8 cellular contexts compared by ENCODE assay signal in genomic region chr2:15560404-15560987, GRCh38. TPM values are rescaled to one million over a fixed set of nuclear protein-coding genes. Genes with fewer than 3 reads are reported as not detected.
DNase-seq lines count a peak whose midpoint lies in the region; ATAC-seq and TF ChIP-seq lines count a peak whose summit lies in the region.

No MANE protein-coding gene starts in this region.

- H3K9me3 ChIP-seq in neural progenitor cell (ENCODE audit: low read depth) = no peaks in the 10 kb centered on the region

- peak overlapping the region; percentile 100 for H3K4me3 Mint-ChIP-seq in neural progenitor cell

- H3K79me2 ChIP-seq in neural progenitor cell (ENCODE audit: low read depth) = peaks cover 34% of the 10 kb centered on the region

- TF ChIP-seq CTCF in foreskin keratinocyte (conservative IDR thresholded peaks at IDR 0.05) (no peak), neural progenitor cell (IDR thresholded peaks at IDR 0.05) (no peak)

- peak overlapping the region; percentile 95 for H3K27ac Mint-ChIP-seq in neural progenitor cell

- H3K9me3 Mint-ChIP-seq in neural progenitor cell = no peaks in the 10 kb centered on the region

- peak overlapping the region; percentile 72 for H3K4me3 ChIP-seq in neural progenitor cell

- peaks cover 7% of the 10 kb centered on the region for H4K20me1 ChIP-seq in neural progenitor cell (ENCODE audit: low read depth)

- H3F3A ChIP-seq in neural progenitor cell (ENCODE audit: low read depth) = peaks cover 8% of the 10 kb centered on the region

- H3K4me1 ChIP-seq in foreskin keratinocyte (peaks cover 13% of the 10 kb centered on the region), neural progenitor cell (peaks cover 19% of the 10 kb centered on the region)

- H3K27me3 ChIP-seq in foreskin keratinocyte (no peaks in the 10 kb centered on the region), neural progenitor cell (no peaks in the 10 kb centered on the region)

- ATAC-seq in HG02623 (IDR thresholded peaks at IDR 0.05; ENCODE audit: unreplicated experiment) (peak; percentile 28), foreskin keratinocyte (peak; percentile 73)

- peaks cover 32% of the 10 kb centered on the region for H3K4me1 Mint-ChIP-seq in neural progenitor cell

- H3K9ac ChIP-seq in neural progenitor cell = peak overlapping the region; percentile 61

- H3K27me3 Mint-ChIP-seq in neural progenitor cell (ENCODE audit: insufficient read depth, low read depth) = peaks cover 9% of the 10 kb centered on the region

- H3K27ac ChIP-seq in foreskin keratinocyte (peak overlapping the region; percentile 68), neural progenitor cell (no peak overlapping the region)

- no peaks in the 10 kb centered on the region for H3K36me3 ChIP-seq in neural progenitor cell

- peak overlapping the region; percentile 79 for H3K4me2 ChIP-seq in neural progenitor cell

- no peaks in the 10 kb centered on the region for H3K36me3 Mint-ChIP-seq in neural progenitor cell

- peak; percentile 63 for DNase-seq in activated effector memory CD4-positive, alpha-beta T cell treated with anti-CD3 and anti-CD28 coated beads, Interleukin-2, amount 50 U/mL, for 16 hours
- DNase-seq in activated effector memory CD4-positive, alpha-beta T cell treated with Interleukin-2 at 50 U/mL for 16 hours = no peak
- DNase-seq in NCI-H1092 (lab: John Stamatoyannopoulos, UW) (peak; percentile 0), foreskin keratinocyte (peak; percentile 13 to 41), neural progenitor cell (ENCODE audit: low spot score) (peak; percentile 55), ureter (ENCODE audit: low spot score) (no peak)
- peak; percentile 58 for DNase-seq in activated CD8-positive, alpha-beta memory T cell treated with anti-CD3 and anti-CD28 coated beads, Interleukin-2, amount 50 U/mL, for 48 hours

- H2AFZ ChIP-seq in neural progenitor cell (replicated peaks) = peak overlapping the region; percentile 71

RNA-seq across cellular contexts. Expression of gene NBAS, which starts 0.6 kb away (rescaled TPM):
- 37.0 and 41.6 TPM in 2 replicates for total RNA-seq in foreskin keratinocyte
- polyA plus RNA-seq in foreskin keratinocyte = 24.1 and 27.8 TPM in 2 replicates
- 58.0 and 60.2 TPM in 2 replicates for total RNA-seq in neural progenitor cell (ENCODE audit: low replicate concordance)
- total RNA-seq in ureter = 55.1 TPM

RNA-seq across cellular contexts. Expression of gene DDX1, which starts 31.2 kb away (rescaled TPM):
- total RNA-seq in foreskin keratinocyte (124 and 127 TPM in 2 replicates), neural progenitor cell (ENCODE audit: low replicate concordance) (66.8 and 103 TPM in 2 replicates), ureter (98.2 TPM)
- 80.3 and 92.1 TPM in 2 replicates for polyA plus RNA-seq in foreskin keratinocyte

Comparison
In these comparisons a context has a peak if more than half of its experiments do, and no peak if none do; other contexts are left out.
1. DNase-seq: peak in activated effector memory CD4-positive, alpha-beta T cell treated with anti-CD3 and anti-CD28 coated beads, Interleukin-2, amount 50 U/mL, for 16 hours (single experiment), NCI-H1092 (single experiment), activated CD8-positive, alpha-beta memory T cell treated with anti-CD3 and anti-CD28 coated beads, Interleukin-2, amount 50 U/mL, for 48 hours (single experiment), foreskin keratinocyte (2 of 2) and neural progenitor cell (single experiment); none in activated effector memory CD4-positive, alpha-beta T cell treated with Interleukin-2 at 50 U/mL for 16 hours (single experiment) and ureter (single experiment).